In genomic region chr1:93180723-93181613, GRCh38 we compare ENCODE assay signal across 8 cellular contexts. TPM values are rescaled to one million over a fixed set of nuclear protein-coding genes. Genes with fewer than 3 reads are reported as not detected.
DNase-seq lines count a peak whose midpoint lies in the region; ATAC-seq and TF ChIP-seq lines count a peak whose summit lies in the region.

TSS of gene CCDC18 (plus strand) at chr1:93180724. CDS start at chr1:93183362, 2,638 bp downstream.

- no peaks in the 10 kb centered on the region for H3K9me3 ChIP-seq in HUES48 (ENCODE audit: control insufficient read depth, insufficient read depth, low read length)
- no peaks in the 10 kb centered on the region for H3K9me3 ChIP-seq in thyroid gland

- H3K4me1 ChIP-seq in HUES48 (ENCODE audit: control insufficient read depth, insufficient read depth, low read length) (peaks cover 13% of the 10 kb centered on the region), thyroid gland (peaks cover 14 to 15% of the 10 kb centered on the region in 2 donors)

- TF ChIP-seq POLR2A in thyroid gland (IDR thresholded peaks at IDR 0.05): no peak

- no peaks in the 10 kb centered on the region for H3K27me3 Mint-ChIP-seq in naive B cell

- DNase-seq in COLO829 (ENCODE audit: low spot score) (peak; percentile 5), T-helper 22 cell (ENCODE audit: low read depth) (peak; percentile 48), dermis blood vessel endothelial cell (peak; percentile 65), naive B cell (no peak), thyroid gland (no peak), globus pallidus (ENCODE audit: low spot score) (no peak)

- no peaks in the 10 kb centered on the region for H3K9me3 Mint-ChIP-seq in naive B cell

- intact Hi-C loops in thyroid gland (cut with DNase I): no loop called here

- 3 to 8% methylated on average over 17 to 43 of the region's 43 CpGs for WGBS in thyroid gland, 2 donors

- H3K36me3 ChIP-seq in HUES48 (ENCODE audit: control insufficient read depth, insufficient read depth, low read length) (peaks cover 17% of the 10 kb centered on the region), thyroid gland (no peaks in the 10 kb centered on the region)

- H3K4me1 Mint-ChIP-seq in naive B cell: peaks cover 31 to 53% (median 45%) of the 10 kb centered on the region in 3 donors

- ATAC-seq in GM19035 (IDR thresholded peaks at IDR 0.05; ENCODE audit: unreplicated experiment) (peak; percentile 18), naive B cell (ENCODE audit: low read depth in 2 of 2) (peak; percentile 40 to 45)

- peak within 1 kb of the TSS; percentile 92 to 99 (median 99) for H3K27ac Mint-ChIP-seq in naive B cell

- peaks cover 0 to 4% of the 10 kb centered on the region in 2 donors for H3K36me3 Mint-ChIP-seq in naive B cell

- TF ChIP-seq CTCF in thyroid gland (IDR thresholded peaks at IDR 0.05): no peak

- H3K27ac ChIP-seq in HUES48 (ENCODE audit: low read depth, low read length): peak within 1 kb of the TSS; percentile 91
- peak within 1 kb of the TSS; percentile 92 to 100 (median 99) for H3K27ac ChIP-seq in thyroid gland

- H3K4me3 ChIP-seq in HUES48 (ENCODE audit: low read depth, low read length): peak within 1 kb of the TSS; percentile 85
- H3K4me3 ChIP-seq in thyroid gland (replicated peaks in 1 of 3): peak within 1 kb of the TSS; percentile 27 to 93 (median 89)

- H3K27me3 ChIP-seq in HUES48 (ENCODE audit: control insufficient read depth, insufficient read depth, low read length) (no peaks in the 10 kb centered on the region), thyroid gland (no peaks in the 10 kb centered on the region)

- peak within 1 kb of the TSS; percentile 88 to 99 (median 98) for H3K4me3 Mint-ChIP-seq in naive B cell

- peak within 1 kb of the TSS; percentile 89 for H3K9ac ChIP-seq in HUES48 (ENCODE audit: low read depth, low read length)

RNA-seq across cellular contexts. Expression of gene CCDC18, which starts in this region (rescaled TPM):
- total RNA-seq in dermis blood vessel endothelial cell (16.8 and 18.1 TPM in 2 replicates), thyroid gland (10 to 100 TPM in 1 of 4 donors, 1 to 10 TPM in 3; 2.2 to 15.5 (median 3.6) TPM)
- polyA plus RNA-seq in naive B cell (ENCODE audit: low read depth in 6 of 6): 10 to 100 TPM in 1 of 6 donors, 1 to 10 TPM in 5; 4.9 to 14.0 (median 6.3) TPM

Comparison
In these comparisons a context has a peak if more than half of its experiments do, and no peak if none do; other contexts are left out.
1. DNase-seq: peak in COLO829 (single experiment), T-helper 22 cell (single experiment) and dermis blood vessel endothelial cell (single experiment); none in naive B cell (single experiment), thyroid gland (0 of 2) and globus pallidus (single experiment).